1 cellular context compared by ENCODE assay signal in the genomic region with DNA sequence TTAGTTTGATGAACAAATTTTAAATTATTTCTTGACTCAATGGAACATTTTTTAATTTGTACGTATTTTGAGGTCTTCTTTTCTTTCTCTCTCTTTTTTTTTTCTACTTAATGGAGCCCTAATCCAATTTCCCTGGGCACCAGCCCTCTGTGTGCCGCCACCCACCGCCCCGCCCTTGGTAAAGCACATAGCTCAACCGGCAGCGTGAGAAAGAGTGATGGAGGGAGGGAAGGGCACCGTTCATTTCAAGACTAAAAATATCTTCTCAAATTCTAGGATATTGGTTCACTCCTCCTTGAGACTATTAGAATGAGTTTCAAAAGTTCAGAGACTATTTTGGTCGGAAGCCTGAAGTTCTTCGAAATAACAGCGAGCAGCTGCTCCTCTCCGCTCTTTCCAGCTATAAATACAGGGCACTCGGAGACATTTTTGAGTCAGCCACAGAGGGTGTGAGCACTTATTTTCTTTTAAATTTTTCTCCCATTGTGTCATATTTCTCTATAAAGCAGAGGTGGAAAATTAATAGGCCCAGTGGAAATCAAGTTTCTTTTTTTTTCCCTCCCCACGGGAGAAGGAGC.
TF ChIP-seq lines count a peak whose summit lies in the region.

No MANE protein-coding gene starts in this region.

TF ChIP-seq in GM23338, 12 proteins besides CTCF, POLR2A, EP300 and RAD21 (continued from another document):
- no peak for TF ChIP-seq EZH2 (IDR thresholded peaks at IDR 0.05; ENCODE audit: low read depth, unreplicated experiment)
